9 cellular contexts compared by ENCODE assay signal in genomic region chr20:46399401-46399800, GRCh38. TPM values are rescaled to one million over a fixed set of nuclear protein-coding genes. Genes with fewer than 3 reads are reported as not detected.
DNase-seq lines count a peak whose midpoint lies in the region; ATAC-seq, FAIRE-seq and TF ChIP-seq lines count a peak whose summit lies in the region.
"Had no signal": no experiment of that assay in that cellular context is flagged by ENCODE, and none has a peak within 500 bp of the region (broad histone marks: within the 10 kb centered on the region; RNA-seq: fewer than 3 reads in every experiment).

No MANE protein-coding gene starts in this region.

- no peak for DNase-seq in stimulated activated naive CD8-positive, alpha-beta T cell treated with anti-CD3 and anti-CD28 coated beads, Interleukin-15, Interleukin-2, amounts not matched to agents 100 U/mL and 50 U/mL, for 24 hours
- DNase-seq in bronchial epithelial cell (ENCODE audit: low read depth) = peak; percentile 49
- no peak for DNase-seq in natural killer cell
- DNase-seq in NCI-H524 (lab: John Stamatoyannopoulos, UW) = no peak
- DNase-seq in kidney tubule cell (ENCODE audit: low spot score) = no peak
- DNase-seq in activated gamma-delta T cell (lab: John Stamatoyannopoulos, UW) = no peak
- DNase-seq: amniotic stem cell had no signal

- H3K4me1 Mint-ChIP-seq in stimulated activated naive CD8-positive, alpha-beta T cell treated with anti-CD3 and anti-CD28 coated beads, Interleukin-15, Interleukin-2, amounts not matched to agents 100 ng/mL and 50 ng/mL, for 24 hours (ENCODE audit: low read depth) = peaks cover 63% of the 10 kb centered on the region
- H3K4me1 Mint-ChIP-seq in natural killer cell = peaks cover 71 to 88% of the 10 kb centered on the region in 2 donors

- peaks cover 48% of the 10 kb centered on the region for H3K36me3 Mint-ChIP-seq in stimulated activated naive CD8-positive, alpha-beta T cell treated with anti-CD3 and anti-CD28 coated beads, Interleukin-15, Interleukin-2, amounts not matched to agents 100 ng/mL and 50 ng/mL, for 24 hours (ENCODE audit: low read depth)
- no peaks in the 10 kb centered on the region for H3K36me3 Mint-ChIP-seq in natural killer cell

- no peak overlapping the region for H3K4me3 ChIP-seq in bronchial epithelial cell (ENCODE audit: low read depth, low read length)

- no peak overlapping the region for H3K4me3 Mint-ChIP-seq in stimulated activated naive CD8-positive, alpha-beta T cell treated with anti-CD3 and anti-CD28 coated beads, Interleukin-15, Interleukin-2, amounts not matched to agents 100 ng/mL and 50 ng/mL, for 24 hours
- H3K4me3 Mint-ChIP-seq in natural killer cell = peak overlapping the region; percentile 79

- H3K27ac Mint-ChIP-seq in stimulated activated naive CD8-positive, alpha-beta T cell treated with anti-CD3 and anti-CD28 coated beads, Interleukin-15, Interleukin-2, amounts not matched to agents 100 ng/mL and 50 ng/mL, for 24 hours = peak overlapping the region; percentile 38
- peak overlapping the region; percentile 95 to 98 for H3K27ac Mint-ChIP-seq in natural killer cell

- intact Hi-C loops in natural killer cell (cut with micrococcal nuclease) = no loop called here

- H3K27me3 Mint-ChIP-seq in stimulated activated naive CD8-positive, alpha-beta T cell treated with anti-CD3 and anti-CD28 coated beads, Interleukin-15, Interleukin-2, amounts not matched to agents 100 ng/mL and 50 ng/mL, for 24 hours = no peaks in the 10 kb centered on the region
- no peaks in the 10 kb centered on the region for H3K27me3 Mint-ChIP-seq in natural killer cell (ENCODE audit: low read depth in 2 of 2)

- H3K9me3 Mint-ChIP-seq in stimulated activated naive CD8-positive, alpha-beta T cell treated with anti-CD3 and anti-CD28 coated beads, Interleukin-15, Interleukin-2, amounts not matched to agents 100 ng/mL and 50 ng/mL, for 24 hours = no peaks in the 10 kb centered on the region
- H3K9me3 Mint-ChIP-seq in natural killer cell = no peaks in the 10 kb centered on the region

- no peaks in the 10 kb centered on the region for H3K27me3 ChIP-seq in bronchial epithelial cell (ENCODE audit: control insufficient read depth, insufficient read depth, low read length)

- no peak for ATAC-seq in stimulated activated naive CD8-positive, alpha-beta T cell treated with anti-CD3 and anti-CD28 coated beads, Interleukin-15, Interleukin-2, amounts not matched to agents 100 U/mL and 50 U/mL, for 24 hours
- ATAC-seq in natural killer cell (peak; percentile 35 to 54 (median 36)), GM21360 (IDR thresholded peaks at IDR 0.05; ENCODE audit: unreplicated experiment) (no peak)

- no peak for FAIRE-seq in bronchial epithelial cell (lab: Jason Lieb, UNC)

- TF ChIP-seq CTCF in bronchial epithelial cell (IDR thresholded peaks at IDR 0.05; ENCODE audit: insufficient read depth, low read length, severe bottlenecking) (no peak), natural killer cell (IDR thresholded peaks at IDR 0.05) (no peak)

- H3K36me3 ChIP-seq in bronchial epithelial cell (ENCODE audit: control insufficient read depth, insufficient read depth, low read length) = peaks cover 3% of the 10 kb centered on the region

RNA-seq across cellular contexts. Expression of gene ELMO2, which starts 7.0 kb away (rescaled TPM):
- total RNA-seq in bronchial epithelial cell (15.5 and 21.1 TPM in 2 replicates), natural killer cell (100 to 1,000 TPM; 108 to 156 (median 142) TPM)

Comparison
In these comparisons a context has a peak if more than half of its experiments do, and no peak if none do; other contexts are left out.
1. ATAC-seq: peak in natural killer cell (3 of 3); none in stimulated activated naive CD8-positive, alpha-beta T cell treated with anti-CD3 and anti-CD28 coated beads, Interleukin-15, Interleukin-2, amounts not matched to agents 100 U/mL and 50 U/mL, for 24 hours (single experiment) and GM21360 (single experiment).